ENCODE assay signal across 8 cellular contexts in genomic region chr11:116276051-116277044, GRCh38.
DNase-seq lines count a peak whose midpoint lies in the region; ATAC-seq and TF ChIP-seq lines count a peak whose summit lies in the region.

No MANE protein-coding gene starts in this region.

- H3F3A ChIP-seq in PC-9 (ENCODE audit: insufficient read depth, low read depth): no peaks in the 10 kb centered on the region

- no CpG with 5 or more reads among the region's 40 CpGs for WGBS in neuronal stem cell (ENCODE audit: extremely low coverage in 2 of 2, insufficient read length in 2 of 2, insufficient replicate concordance in 1 of 2), 2 donors

- H3K79me1 ChIP-seq in neuronal stem cell (ENCODE audit: low read depth, low read length): no peaks in the 10 kb centered on the region

- H3K27ac ChIP-seq in PC-9 (no peak overlapping the region), neuronal stem cell (replicated peaks; ENCODE audit: low read length) (no peak overlapping the region)

- peak overlapping the region; percentile 75 for H2BK120ac ChIP-seq in neuronal stem cell (ENCODE audit: low read depth, low read length)

- H3K4ac ChIP-seq in neuronal stem cell (ENCODE audit: low read length): peak overlapping the region; percentile 8

- no peak overlapping the region for H3K9ac ChIP-seq in neuronal stem cell (ENCODE audit: low read depth, low read length, poor library complexity)

- BruUV-seq in PC-9 (replicated peaks; lab: Mats Ljungman, UMichigan): no TSS peak

- H3K36me3 ChIP-seq in PC-9 (ENCODE audit: low read depth) (no peaks in the 10 kb centered on the region), neuronal stem cell (replicated peaks in 1 of 2; ENCODE audit: control insufficient read depth in 2 of 2, insufficient read depth in 2 of 2, low read length in 2 of 2) (no peaks in the 10 kb centered on the region)

- CTCF ChIA-PET in PC-9 (lab: Charles Lee): no interaction called here

- H3K4me2 ChIP-seq in PC-9 (no peak overlapping the region), neuronal stem cell (ENCODE audit: insufficient read depth, low read length, poor library complexity, severe bottlenecking) (peak overlapping the region; percentile 71)

- H2AK5ac ChIP-seq in neuronal stem cell (ENCODE audit: low read depth, low read length): peak overlapping the region; percentile 99

- peak overlapping the region; percentile 61 for H3K23ac ChIP-seq in neuronal stem cell (ENCODE audit: low read depth, low read length, poor library complexity)

- H4K20me1 ChIP-seq in PC-9 (ENCODE audit: insufficient read depth): no peaks in the 10 kb centered on the region

- peak overlapping the region; percentile 47 for H4K91ac ChIP-seq in neuronal stem cell (ENCODE audit: low read depth, low read length, poor library complexity)

- ATAC-seq in GM19397 (IDR thresholded peaks at IDR 0.05; ENCODE audit: unreplicated experiment): peak; percentile 84

- peak overlapping the region; percentile 95 for H2BK15ac ChIP-seq in neuronal stem cell (ENCODE audit: low read length)

- TF ChIP-seq CTCF in PC-9 (conservative IDR thresholded peaks at IDR 0.05) (peak; percentile 94), foreskin fibroblast (IDR thresholded peaks at IDR 0.05; ENCODE audit: low read depth, low read length) (peak; percentile 32)

- H3K27me3 ChIP-seq in PC-9 (ENCODE audit: insufficient read depth, low read depth) (peaks cover 47% of the 10 kb centered on the region), neuronal stem cell (ENCODE audit: control insufficient read depth in 3 of 3, insufficient read depth in 3 of 3, low read depth in 1 of 3, low read length in 3 of 3) (peaks cover 0 to 4% (median 0%) of the 10 kb centered on the region in 3 experiments)

- H2AFZ ChIP-seq in PC-9: no peak overlapping the region
- peak overlapping the region; percentile 85 for H2AFZ ChIP-seq in neuronal stem cell (ENCODE audit: low read length)

- intact Hi-C loops in PC-9 (cut with micrococcal nuclease; ENCODE audit: unreplicated experiment): loop anchor here (10.0 kb wide), 1 partner anchor 952 kb away; no protein-coding TSS in a partner anchor

- H3K9me2 ChIP-seq in PC-9 (ENCODE audit: insufficient read depth): no peaks in the 10 kb centered on the region

- peak overlapping the region; percentile 97 for H4K8ac ChIP-seq in neuronal stem cell (ENCODE audit: low read depth, low read length)

- no peaks in the 10 kb centered on the region for H3K79me2 ChIP-seq in PC-9 (ENCODE audit: low read depth)

- peak overlapping the region; percentile 82 for H2BK12ac ChIP-seq in neuronal stem cell (ENCODE audit: low read length)

- DNase-seq in C1 segment of cervical spinal cord (lab: John Stamatoyannopoulos, UW): peak in 13 of 14 donors; percentile 3 to 55 (median 27)
- DNase-seq in HT-29 (ENCODE audit: low spot score): peak; percentile 83
- peak; percentile 46 for DNase-seq in PC-9
- peak; percentile 30 to 44 for DNase-seq in activated T-helper 1 cell treated with anti-CD3 and anti-CD28 coated beads, Interleukin-2, amount 50 U/mL, for 16 hours (ENCODE audit: low read depth in 1 of 2, low spot score in 1 of 2)
- no peak for DNase-seq in foreskin fibroblast
- DNase-seq in neuronal stem cell (ENCODE audit: low spot score): peak; percentile 86
- DNase-seq in superior temporal gyrus (ENCODE audit: extremely low spot score): peak; percentile 73

- no peak overlapping the region for H3K14ac ChIP-seq in neuronal stem cell (ENCODE audit: low read length)

- POLR2A ChIA-PET in PC-9 (lab: Charles Lee; ENCODE audit: unreplicated experiment): no interaction called here

- H2BK5ac ChIP-seq in neuronal stem cell (ENCODE audit: low read length): peak overlapping the region; percentile 83

- H3K4me1 ChIP-seq in PC-9 (replicated peaks; ENCODE audit: insufficient read depth) (no peaks in the 10 kb centered on the region), neuronal stem cell (ENCODE audit: control insufficient read depth in 2 of 2, insufficient read depth in 1 of 2, low read depth in 1 of 2, low read length in 2 of 2) (peaks cover 0 to 2% of the 10 kb centered on the region in 2 donors)

- H3K9me3 ChIP-seq in PC-9 (ENCODE audit: insufficient read depth, low read depth): no peaks in the 10 kb centered on the region
- no peaks in the 10 kb centered on the region for H3K9me3 ChIP-seq in neuronal stem cell (replicated peaks in 1 of 2; ENCODE audit: control insufficient read depth in 2 of 2, insufficient read depth in 1 of 2, low read depth in 1 of 2, low read length in 2 of 2)

- H3K18ac ChIP-seq in neuronal stem cell (ENCODE audit: low read length): peak overlapping the region; percentile 93

- H3K4me3 ChIP-seq in PC-9 (no peak overlapping the region), foreskin fibroblast (ENCODE audit: low read depth in 1 of 2, low read length in 2 of 2) (no peak overlapping the region), neuronal stem cell (ENCODE audit: low read length in 2 of 2) (peak overlapping the region; percentile 12 to 77)

Comparison
In these comparisons a context has a peak if more than half of its experiments do, and no peak if none do; other contexts are left out.
1. DNase-seq: peak in C1 segment of cervical spinal cord (13 of 14), HT-29 (single experiment), PC-9 (2 of 2), activated T-helper 1 cell treated with anti-CD3 and anti-CD28 coated beads, Interleukin-2, amount 50 U/mL, for 16 hours (2 of 2), neuronal stem cell (single experiment) and superior temporal gyrus (single experiment); none in foreskin fibroblast (0 of 2).
2. H3K4me3 ChIP-seq: peak in neuronal stem cell (2 of 2); none in PC-9 (single experiment) and foreskin fibroblast (0 of 2).